Comparison of ENCODE assay signal across 8 cellular contexts in the genomic region with DNA sequence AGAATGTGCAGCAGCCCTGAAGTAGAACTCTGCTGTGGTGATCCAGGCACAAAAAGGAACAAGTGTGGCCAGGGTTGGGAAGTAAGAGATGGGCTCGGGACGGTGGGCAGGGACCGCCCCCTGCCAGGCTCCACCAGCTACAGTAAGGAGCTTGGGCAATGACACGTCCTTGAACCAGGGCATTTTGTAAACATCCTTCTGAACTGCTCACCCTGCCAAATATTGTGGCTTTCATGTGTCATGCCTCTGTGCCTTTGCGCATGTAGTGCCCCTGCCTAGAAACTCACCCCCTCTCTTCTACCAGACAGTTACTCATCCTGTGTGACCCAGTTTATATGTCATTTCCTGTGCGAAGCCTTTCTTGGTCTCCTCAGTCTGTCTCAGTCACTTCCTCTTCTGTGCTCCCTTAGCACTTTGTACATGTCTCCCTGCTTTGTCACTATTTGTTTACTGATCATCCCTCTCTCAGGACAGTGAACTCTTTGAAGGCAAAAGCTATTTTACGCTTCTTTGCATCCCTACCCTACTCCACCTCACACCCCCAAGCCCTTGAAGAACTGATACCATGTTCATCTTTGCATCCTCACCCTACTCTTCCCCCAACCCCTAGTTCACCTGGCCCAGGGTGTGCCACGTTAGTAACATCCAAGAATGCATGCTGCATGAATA.
A peak's percentile ranks its signal among the peaks of the same experiment; 100 is the strongest.
DNase-seq lines count a peak whose midpoint lies in the region; ATAC-seq, FAIRE-seq and TF ChIP-seq lines count a peak whose summit lies in the region.

No MANE protein-coding gene starts in this region.

- H3K9ac ChIP-seq in neural progenitor cell: no peak overlapping the region

- H3K27me3 ChIP-seq in right atrium auricular region: no peaks in the 10 kb centered on the region
- no peaks in the 10 kb centered on the region for H3K27me3 ChIP-seq in neural progenitor cell

- no peaks in the 10 kb centered on the region for H3K79me2 ChIP-seq in neural progenitor cell (ENCODE audit: low read depth)

- H3K4me1 ChIP-seq in right atrium auricular region (no peaks in the 10 kb centered on the region), neural progenitor cell (no peaks in the 10 kb centered on the region)

- H3K36me3 Mint-ChIP-seq in activated T-helper 2 cell treated with anti-CD3 and anti-CD28 coated beads, Interferon-gamma antibody, Interleukin-2, Interleukin-4, amounts not matched to agents 10 μg/mL and 5 μg/mL and 100 μg/mL, durations not matched to agents 14 hours and 24 hours and 36 hours (ENCODE audit: low read depth): peaks cover 36% of the 10 kb centered on the region
- H3K36me3 Mint-ChIP-seq in neural progenitor cell: peaks cover 2% of the 10 kb centered on the region

- H3K4me3 ChIP-seq in right atrium auricular region (no peak overlapping the region), neural progenitor cell (no peak overlapping the region)

- ATAC-seq in GM18517 (IDR thresholded peaks at IDR 0.05; ENCODE audit: unreplicated experiment): peak; percentile 100
- peak; percentile 99 for ATAC-seq in HG02981 (IDR thresholded peaks at IDR 0.05; ENCODE audit: unreplicated experiment)

- H3K27me3 Mint-ChIP-seq in activated T-helper 2 cell treated with anti-CD3 and anti-CD28 coated beads, Interferon-gamma antibody, Interleukin-2, Interleukin-4, amounts not matched to agents 10 μg/mL and 5 μg/mL and 100 μg/mL, durations not matched to agents 14 hours and 24 hours and 36 hours (ENCODE audit: low read depth): no peaks in the 10 kb centered on the region
- peaks cover 2% of the 10 kb centered on the region for H3K27me3 Mint-ChIP-seq in neural progenitor cell (ENCODE audit: insufficient read depth, low read depth)

- no peaks in the 10 kb centered on the region for H4K20me1 ChIP-seq in neural progenitor cell (ENCODE audit: low read depth)

- H3K4me3 Mint-ChIP-seq in activated T-helper 2 cell treated with anti-CD3 and anti-CD28 coated beads, Interferon-gamma antibody, Interleukin-2, Interleukin-4, amounts not matched to agents 10 μg/mL and 5 μg/mL and 100 μg/mL, durations not matched to agents 14 hours and 24 hours and 36 hours (ENCODE audit: low read depth): peak overlapping the region; percentile 19
- H3K4me3 Mint-ChIP-seq in neural progenitor cell: no peak overlapping the region

- H3K4me2 ChIP-seq in neural progenitor cell: no peak overlapping the region

- peak; percentile 95 for DNase-seq in RCC 7860 (ENCODE audit: low spot score)
- peak; percentile 66 for DNase-seq in activated T-helper 2 cell treated with anti-CD3 and anti-CD28 coated beads, Interferon-gamma antibody, Interleukin-2, Interleukin-4, amounts not matched to agents 10 μg/mL and 5 μg/mL and 100 μg/mL, durations not matched to agents 14 hours and 24 hours and 36 hours (ENCODE audit: low spot score)
- DNase-seq in right atrium auricular region (ENCODE audit: low spot score): peak; percentile 69
- DNase-seq in stimulated activated CD4-positive, alpha-beta T cell treated with anti-CD3 and anti-CD28 coated beads, Interleukin-2, amount 100 ng/mL, for 24 hours: peak; percentile 64 to 78
- no peak for DNase-seq in NCI-H1048 (lab: John Stamatoyannopoulos, UW)
- DNase-seq in neural progenitor cell (ENCODE audit: low spot score): no peak

- H3K27ac ChIP-seq in right atrium auricular region (no peak overlapping the region), neural progenitor cell (no peak overlapping the region)

- H2AFZ ChIP-seq in neural progenitor cell (replicated peaks): no peak overlapping the region

- TF ChIP-seq CTCF in right atrium auricular region (IDR thresholded peaks at IDR 0.05) (no peak), neural progenitor cell (IDR thresholded peaks at IDR 0.05) (no peak)

- intact Hi-C loops in activated T-helper 2 cell treated with anti-CD3 and anti-CD28 coated beads, Interferon-gamma antibody, Interleukin-2, Interleukin-4, amounts not matched to agents 10 μg/mL and 5 μg/mL and 100 μg/mL, durations not matched to agents 14 hours and 24 hours and 36 hours (cut with micrococcal nuclease): loop anchor here (1.0 to 5.0 kb wide), 6 partner anchors 10 to 449 kb away; a partner anchor contains a TSS

- H3K27ac Mint-ChIP-seq in activated T-helper 2 cell treated with anti-CD3 and anti-CD28 coated beads, Interferon-gamma antibody, Interleukin-2, Interleukin-4, amounts not matched to agents 10 μg/mL and 5 μg/mL and 100 μg/mL, durations not matched to agents 14 hours and 24 hours and 36 hours: peak overlapping the region; percentile 94
- H3K27ac Mint-ChIP-seq in neural progenitor cell: no peak overlapping the region

- no peaks in the 10 kb centered on the region for H3K9me3 ChIP-seq in right atrium auricular region
- H3K9me3 ChIP-seq in neural progenitor cell (ENCODE audit: low read depth): no peaks in the 10 kb centered on the region

- peaks cover 60% of the 10 kb centered on the region for H3K4me1 Mint-ChIP-seq in activated T-helper 2 cell treated with anti-CD3 and anti-CD28 coated beads, Interferon-gamma antibody, Interleukin-2, Interleukin-4, amounts not matched to agents 10 μg/mL and 5 μg/mL and 100 μg/mL, durations not matched to agents 14 hours and 24 hours and 36 hours (ENCODE audit: low read depth)
- peaks cover 3% of the 10 kb centered on the region for H3K4me1 Mint-ChIP-seq in neural progenitor cell

- FAIRE-seq in RCC 7860 (lab: Jason Lieb, UNC): peak; percentile 81

- H3K9me3 Mint-ChIP-seq in activated T-helper 2 cell treated with anti-CD3 and anti-CD28 coated beads, Interferon-gamma antibody, Interleukin-2, Interleukin-4, amounts not matched to agents 10 μg/mL and 5 μg/mL and 100 μg/mL, durations not matched to agents 14 hours and 24 hours and 36 hours: peaks cover 21% of the 10 kb centered on the region
- peaks cover 2% of the 10 kb centered on the region for H3K9me3 Mint-ChIP-seq in neural progenitor cell

- no peaks in the 10 kb centered on the region for H3K36me3 ChIP-seq in right atrium auricular region
- H3K36me3 ChIP-seq in neural progenitor cell: no peaks in the 10 kb centered on the region

- no peaks in the 10 kb centered on the region for H3F3A ChIP-seq in neural progenitor cell (ENCODE audit: low read depth)

Comparison
In these comparisons a context has a peak if more than half of its experiments do, and no peak if none do; other contexts are left out.
1. DNase-seq: peak in RCC 7860 (single experiment), activated T-helper 2 cell treated with anti-CD3 and anti-CD28 coated beads, Interferon-gamma antibody, Interleukin-2, Interleukin-4, amounts not matched to agents 10 μg/mL and 5 μg/mL and 100 μg/mL, durations not matched to agents 14 hours and 24 hours and 36 hours (single experiment), right atrium auricular region (single experiment) and stimulated activated CD4-positive, alpha-beta T cell treated with anti-CD3 and anti-CD28 coated beads, Interleukin-2, amount 100 ng/mL, for 24 hours (2 of 2); none in NCI-H1048 (single experiment) and neural progenitor cell (single experiment).